Comparison of ENCODE assay signal across 16 cellular contexts in the genomic region with DNA sequence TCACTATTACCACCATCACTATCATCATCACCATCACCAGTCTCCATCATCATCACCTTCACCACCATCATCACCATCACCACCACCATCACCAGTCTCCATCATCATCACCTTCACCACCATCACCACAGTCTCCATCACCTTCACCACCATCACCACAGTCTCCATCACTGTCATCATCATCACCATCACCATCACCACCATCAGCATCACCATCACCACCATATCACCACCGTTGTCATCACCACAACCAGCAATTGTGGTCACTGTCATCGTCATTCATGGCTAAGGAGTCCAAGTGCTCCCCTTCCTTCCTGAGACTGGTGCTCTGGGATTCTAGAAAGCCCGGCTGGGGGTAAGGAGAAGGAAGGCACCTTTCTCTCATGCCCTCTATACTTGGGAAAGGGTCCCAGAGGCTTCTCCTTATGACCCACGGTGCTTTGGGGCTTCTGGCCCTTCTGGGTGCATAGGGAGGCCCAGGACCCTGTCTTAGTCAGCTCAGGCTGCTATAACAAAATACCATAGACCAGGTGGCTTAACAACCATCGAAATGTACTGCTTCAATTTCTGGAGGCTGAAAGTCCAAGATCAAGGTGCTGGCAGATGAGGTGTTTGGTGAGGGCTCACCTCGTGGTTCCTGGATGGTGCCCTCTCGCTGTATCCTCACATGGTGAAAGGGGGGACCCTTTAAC.
DNase-seq lines count a peak whose midpoint lies in the region; ATAC-seq and TF ChIP-seq lines count a peak whose summit lies in the region.
"Had no signal": no experiment of that assay in that cellular context is flagged by ENCODE, and none has a peak within 500 bp of the region (broad histone marks: within the 10 kb centered on the region; RNA-seq: fewer than 3 reads in every experiment).

No MANE protein-coding gene starts in this region.

- H4K20me1 ChIP-seq in hepatocyte (ENCODE audit: insufficient read depth, poor library complexity, severe bottlenecking) = peaks cover 6% of the 10 kb centered on the region

- H3K9me3 Mint-ChIP-seq in activated CD8-positive, alpha-beta memory T cell treated with anti-CD3 and anti-CD28 coated beads, Interleukin-2, amount 10 ng/mL, durations not matched to agents 7 days and 5 days (ENCODE audit: low read depth) = peaks cover 4% of the 10 kb centered on the region
- H3K9me3 Mint-ChIP-seq in stimulated activated effector memory CD8-positive, alpha-beta T cell treated with anti-CD3 and anti-CD28 coated beads, Interleukin-12 subunit alpha, Interleukin-12 subunit beta, amount 100 ng/mL, for 72 hours = peaks cover 9% of the 10 kb centered on the region
- H3K9me3 Mint-ChIP-seq in CD4-positive, alpha-beta memory T cell = peaks cover 0 to 3% (median 0%) of the 10 kb centered on the region in 8 donors

- intact Hi-C loops in CD4-positive, alpha-beta memory T cell (cut with micrococcal nuclease) = no loop called here

- peaks cover 67% of the 10 kb centered on the region for H3K4me1 ChIP-seq in hepatocyte (ENCODE audit: insufficient read depth)
- H3K4me1 ChIP-seq in CD4-positive, alpha-beta memory T cell (ENCODE audit: insufficient read depth, low read length) = no peaks in the 10 kb centered on the region

- H3K4me3 Mint-ChIP-seq in activated CD8-positive, alpha-beta memory T cell treated with anti-CD3 and anti-CD28 coated beads, Interleukin-2, amount 10 ng/mL, durations not matched to agents 7 days and 5 days = no peak overlapping the region
- no peak overlapping the region for H3K4me3 Mint-ChIP-seq in stimulated activated effector memory CD8-positive, alpha-beta T cell treated with anti-CD3 and anti-CD28 coated beads, Interleukin-12 subunit alpha, Interleukin-12 subunit beta, amount 100 ng/mL, for 72 hours
- peak overlapping the region in 3 of 8 donors; percentile 39 to 68 (median 59) for H3K4me3 Mint-ChIP-seq in CD4-positive, alpha-beta memory T cell
- H3K4me3 Mint-ChIP-seq: H9 had no signal

- CTCF ChIA-PET in activated CD8-positive, alpha-beta memory T cell treated with anti-CD3 and anti-CD28 coated beads, Interleukin-2, amount 10 ng/mL, durations not matched to agents 7 days and 5 days (lab: Charles Lee) = no interaction called here
- CTCF ChIA-PET in CD4-positive, alpha-beta memory T cell (lab: Charles Lee; ENCODE audit: partially characterized antibody) = no interaction called here

- peaks cover 16% of the 10 kb centered on the region for H3K79me2 ChIP-seq in hepatocyte

- H3K4me3 ChIP-seq in hepatocyte = no peak overlapping the region
- no peak overlapping the region for H3K4me3 ChIP-seq in CD4-positive, alpha-beta memory T cell (ENCODE audit: low read length in 2 of 2)

- TF ChIP-seq CTCF in VCaP (conservative IDR thresholded peaks at IDR 0.05) (no peak), hepatocyte (IDR thresholded peaks at IDR 0.05; ENCODE audit: poor library complexity) (no peak)

- H3K27me3 Mint-ChIP-seq in activated CD8-positive, alpha-beta memory T cell treated with anti-CD3 and anti-CD28 coated beads, Interleukin-2, amount 10 ng/mL, durations not matched to agents 7 days and 5 days = no peaks in the 10 kb centered on the region
- peaks cover 2 to 4% of the 10 kb centered on the region in 2 donors for H3K27me3 Mint-ChIP-seq in CD4-positive, alpha-beta memory T cell

- no peaks in the 10 kb centered on the region for H3K9me3 ChIP-seq in hepatocyte (ENCODE audit: low read depth)
- no peaks in the 10 kb centered on the region for H3K9me3 ChIP-seq in CD4-positive, alpha-beta memory T cell (ENCODE audit: control insufficient read depth in 1 of 2, low read length in 2 of 2)

- H3K27ac ChIP-seq in VCaP = peak overlapping the region; percentile 82; the same call in 1 of the 2 replicates
- H3K27ac ChIP-seq in hepatocyte = peak overlapping the region; percentile 77
- no peak overlapping the region for H3K27ac ChIP-seq in CD4-positive, alpha-beta memory T cell (ENCODE audit: low read depth, low read length)

- ATAC-seq in activated CD8-positive, alpha-beta memory T cell treated with anti-CD3 and anti-CD28 coated beads, Interleukin-2, amount 10 ng/mL, durations not matched to agents 7 days and 5 days = no peak
- no peak for ATAC-seq in stimulated activated effector memory CD8-positive, alpha-beta T cell treated with anti-CD3 and anti-CD28 coated beads, Interleukin-12 subunit alpha, Interleukin-12 subunit beta, amount 100 ng/mL, for 72 hours

- POLR2A ChIA-PET in CD4-positive, alpha-beta memory T cell (lab: Charles Lee; ENCODE audit: partially characterized antibody) = no interaction called here

- DNase-seq in activated CD8-positive, alpha-beta memory T cell treated with anti-CD3 and anti-CD28 coated beads, Interleukin-2, amount 10 ng/mL, durations not matched to agents 7 days and 5 days = no peak
- no peak for DNase-seq in activated CD8-positive, alpha-beta memory T cell treated with anti-CD3 and anti-CD28 coated beads, Interleukin-2, amount 50 U/mL, for 48 hours
- DNase-seq in hepatocyte (ENCODE audit: low spot score) (no peak), NCI-H2081 treated with DMSO at 0.1 percent for 48 hours (lab: John Stamatoyannopoulos, UW) (no peak)
- DNase-seq in stimulated activated effector memory CD8-positive, alpha-beta T cell treated with anti-CD3 and anti-CD28 coated beads, Interleukin-12 subunit alpha, Interleukin-12 subunit beta, amount 100 ng/mL, for 72 hours (ENCODE audit: low spot score in 2 of 2) = no peak
- no peak for DNase-seq in stimulated activated CD4-positive, alpha-beta T cell treated with anti-CD3 and anti-CD28 coated beads, Interleukin-2, amount 100 ng/mL, for 24 hours
- DNase-seq in CD4-positive, alpha-beta memory T cell = no peak
- DNase-seq: C1 segment of cervical spinal cord; H9; NCI-H1436 treated with DMSO at 0.1 percent for 48 hours; NCI-H2081; NCI-H345; NCI-H69; NK-92 treated with Interleukin-12 subunit alpha and Interleukin-12 subunit beta, amount 100 ng/mL, for 24 hours; OCI-M1 had no signal

- H3K36me3 Mint-ChIP-seq in activated CD8-positive, alpha-beta memory T cell treated with anti-CD3 and anti-CD28 coated beads, Interleukin-2, amount 10 ng/mL, durations not matched to agents 7 days and 5 days = peaks cover 2% of the 10 kb centered on the region
- peaks cover 20% of the 10 kb centered on the region for H3K36me3 Mint-ChIP-seq in stimulated activated effector memory CD8-positive, alpha-beta T cell treated with anti-CD3 and anti-CD28 coated beads, Interleukin-12 subunit alpha, Interleukin-12 subunit beta, amount 100 ng/mL, for 72 hours
- H3K36me3 Mint-ChIP-seq in CD4-positive, alpha-beta memory T cell = no peaks in the 10 kb centered on the region

- H3K9me2 ChIP-seq in hepatocyte (replicated peaks; ENCODE audit: insufficient read depth) = no peaks in the 10 kb centered on the region

- 97% methylated on average over 7 of the region's 7 CpGs for WGBS in hepatocyte (ENCODE audit: low lambda C conversion rate, missing lambda C conversion rate)

- H2AFZ ChIP-seq in hepatocyte = no peak overlapping the region

- H3K27me3 ChIP-seq in hepatocyte = no peaks in the 10 kb centered on the region
- H3K27me3 ChIP-seq in CD4-positive, alpha-beta memory T cell (ENCODE audit: insufficient read depth, low read length) = no peaks in the 10 kb centered on the region

- H3K36me3 ChIP-seq in hepatocyte (replicated peaks; ENCODE audit: insufficient read depth, low read depth) = no peaks in the 10 kb centered on the region
- no peaks in the 10 kb centered on the region for H3K36me3 ChIP-seq in CD4-positive, alpha-beta memory T cell (ENCODE audit: insufficient read depth, low read length)

- no peak overlapping the region for H3K4me2 ChIP-seq in hepatocyte

- H3K27ac Mint-ChIP-seq in activated CD8-positive, alpha-beta memory T cell treated with anti-CD3 and anti-CD28 coated beads, Interleukin-2, amount 10 ng/mL, durations not matched to agents 7 days and 5 days = peak overlapping the region; percentile 38
- peak overlapping the region; percentile 21 for H3K27ac Mint-ChIP-seq in stimulated activated effector memory CD8-positive, alpha-beta T cell treated with anti-CD3 and anti-CD28 coated beads, Interleukin-12 subunit alpha, Interleukin-12 subunit beta, amount 100 ng/mL, for 72 hours
- peak overlapping the region in 3 of 7 donors; percentile 25 to 85 (median 59) for H3K27ac Mint-ChIP-seq in CD4-positive, alpha-beta memory T cell
- H3K27ac Mint-ChIP-seq: H9 had no signal

- H3K4me1 Mint-ChIP-seq in activated CD8-positive, alpha-beta memory T cell treated with anti-CD3 and anti-CD28 coated beads, Interleukin-2, amount 10 ng/mL, durations not matched to agents 7 days and 5 days = peaks cover 2% of the 10 kb centered on the region
- H3K4me1 Mint-ChIP-seq in stimulated activated effector memory CD8-positive, alpha-beta T cell treated with anti-CD3 and anti-CD28 coated beads, Interleukin-12 subunit alpha, Interleukin-12 subunit beta, amount 100 ng/mL, for 72 hours = peaks cover 21% of the 10 kb centered on the region
- H3K4me1 Mint-ChIP-seq in CD4-positive, alpha-beta memory T cell = peaks cover 0 to 6% (median 0%) of the 10 kb centered on the region in 4 donors
